ENCODE assay signal across 9 cellular contexts in the genomic region with DNA sequence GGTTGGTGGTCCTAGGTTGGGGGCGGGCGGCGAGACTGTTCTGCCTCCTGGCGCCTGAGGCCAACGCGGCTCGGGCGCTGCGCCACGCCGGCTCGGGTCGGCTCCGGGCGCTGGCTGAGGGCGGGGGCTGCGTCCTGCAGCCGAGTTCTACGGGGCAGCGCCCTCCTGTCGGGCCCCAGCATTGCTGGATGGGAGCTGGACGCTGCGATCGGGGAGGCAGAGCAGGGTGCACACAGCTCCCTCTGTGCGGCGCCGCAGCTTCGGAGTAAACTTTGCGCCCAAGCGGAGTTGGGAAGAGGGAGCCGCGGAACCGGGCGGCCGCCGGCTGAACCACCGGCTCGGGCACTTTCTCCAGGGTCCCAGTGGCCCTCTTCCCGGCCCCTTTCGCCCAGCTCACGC. TPM values are rescaled to one million over a fixed set of nuclear protein-coding genes. Genes with fewer than 3 reads are reported as not detected.
A peak's percentile ranks its signal among the peaks of the same experiment; 100 is the strongest.
DNase-seq lines count a peak whose midpoint lies in the region; ATAC-seq and TF ChIP-seq lines count a peak whose summit lies in the region.
"Had no signal": no experiment of that assay in that cellular context is flagged by ENCODE, and none has a peak within 500 bp of the region (broad histone marks: within the 10 kb centered on the region; RNA-seq: fewer than 3 reads in every experiment).

No MANE protein-coding gene starts in this region.

- ATAC-seq in esophagus mucosa (peak; percentile 45), GM19452 (IDR thresholded peaks at IDR 0.05; ENCODE audit: unreplicated experiment) (no peak)
- ATAC-seq: HCT116 had no signal

- no peak overlapping the region for H3K9ac ChIP-seq in BLaER1 treated with 17β-estradiol and CSF1 and Interleukin-3, amounts not matched to agents 10 nM and 100 nM

- no peak overlapping the region for H3K27ac ChIP-seq in BLaER1 treated with 17β-estradiol and CSF1 and Interleukin-3, amounts not matched to agents 10 nM and 100 nM

- peaks cover 0 to 21% (median 7%) of the 10 kb centered on the region in 11 experiments; a peak in 10 of 22 replicates for H4K20me1 ChIP-seq in BLaER1 treated with 17β-estradiol and CSF1 and Interleukin-3, amounts not matched to agents 10 nM and 100 nM

- H3K27me3 Mint-ChIP-seq in neural crest cell (ENCODE audit: low read depth), result peaks cover 98% of the 10 kb centered on the region

- no peak overlapping the region for H3K27ac Mint-ChIP-seq in neural crest cell (ENCODE audit: unreplicated experiment)

- TF ChIP-seq CTCF in LNCAP (IDR thresholded peaks at IDR 0.05) (peak; percentile 30; the same call in 1 of the 2 replicates), neural crest cell (conservative IDR thresholded peaks at IDR 0.05) (no peak)

- peak overlapping the region; percentile 18 to 63 (median 47); a peak in 17 of 20 replicates for H3K4me3 ChIP-seq in BLaER1 treated with 17β-estradiol and CSF1 and Interleukin-3, amounts not matched to agents 10 nM and 100 nM

- H3K9me3 ChIP-seq in BLaER1 treated with 17β-estradiol and CSF1 and Interleukin-3, amounts not matched to agents 10 nM and 100 nM (replicated peaks in 1 of 11), result peaks cover 37 to 58% (median 50%) of the 10 kb centered on the region in 11 experiments

- H3K4me3 Mint-ChIP-seq in neural crest cell, result peak overlapping the region; percentile 79

- H3K4me1 ChIP-seq in BLaER1 treated with 17β-estradiol and CSF1 and Interleukin-3, amounts not matched to agents 10 nM and 100 nM, result peaks cover 0 to 11% (median 8%) of the 10 kb centered on the region in 10 experiments; a peak in 11 of 20 replicates

- H3K9me3 Mint-ChIP-seq in neural crest cell, result no peaks in the 10 kb centered on the region

- H3K4me1 Mint-ChIP-seq in neural crest cell, result peaks cover 31% of the 10 kb centered on the region

- H3K36me3 Mint-ChIP-seq in neural crest cell (ENCODE audit: low read depth), result no peaks in the 10 kb centered on the region

- peak overlapping the region; percentile 41 to 86 (median 65) for H3K4me2 ChIP-seq in BLaER1 treated with 17β-estradiol and CSF1 and Interleukin-3, amounts not matched to agents 10 nM and 100 nM

- peak; percentile 16 for DNase-seq in neural crest cell (ENCODE audit: low read depth, low spot score)
- no peak for DNase-seq in NCI-H446 treated with DMSO at 0.1 percent for 48 hours (lab: John Stamatoyannopoulos, UW)
- DNase-seq in pons (ENCODE audit: low spot score), result no peak
- DNase-seq in HUDEP-2 (lab: John Stamatoyannopoulos, UW; ENCODE audit: unreplicated experiment in 76 of 76), result no peak

- peaks cover 89 to 99% (median 97%) of the 10 kb centered on the region in 11 experiments for H3K27me3 ChIP-seq in BLaER1 treated with 17β-estradiol and CSF1 and Interleukin-3, amounts not matched to agents 10 nM and 100 nM

- H3K36me3 ChIP-seq in BLaER1 treated with 17β-estradiol and CSF1 and Interleukin-3, amounts not matched to agents 10 nM and 100 nM, result no peaks in the 10 kb centered on the region

RNA-seq across cellular contexts. Expression of a gene that starts 0.5 kb away (rescaled TPM):
- 0.32 TPM for total RNA-seq in esophagus mucosa
- 0.07 and 0.37 TPM in 2 replicates for total RNA-seq in neural crest cell

RNA-seq across cellular contexts. Expression of a gene that starts 53.0 kb away (rescaled TPM):
- total RNA-seq in esophagus mucosa, result 44.7 TPM
- 0.93 and 1.7 TPM in 2 replicates for total RNA-seq in neural crest cell

Comparison
In these comparisons a context has a peak if more than half of its experiments do, and no peak if none do; other contexts are left out.
1. RNA of a gene that starts 53.0 kb away (total RNA-seq): 44.7 TPM in esophagus mucosa (single experiment); 0.93 to 1.7 TPM in neural crest cell; every median in the first group is over 10 times any median in the second.